ENCODE assay signal across 8 cellular contexts in the genomic region with DNA sequence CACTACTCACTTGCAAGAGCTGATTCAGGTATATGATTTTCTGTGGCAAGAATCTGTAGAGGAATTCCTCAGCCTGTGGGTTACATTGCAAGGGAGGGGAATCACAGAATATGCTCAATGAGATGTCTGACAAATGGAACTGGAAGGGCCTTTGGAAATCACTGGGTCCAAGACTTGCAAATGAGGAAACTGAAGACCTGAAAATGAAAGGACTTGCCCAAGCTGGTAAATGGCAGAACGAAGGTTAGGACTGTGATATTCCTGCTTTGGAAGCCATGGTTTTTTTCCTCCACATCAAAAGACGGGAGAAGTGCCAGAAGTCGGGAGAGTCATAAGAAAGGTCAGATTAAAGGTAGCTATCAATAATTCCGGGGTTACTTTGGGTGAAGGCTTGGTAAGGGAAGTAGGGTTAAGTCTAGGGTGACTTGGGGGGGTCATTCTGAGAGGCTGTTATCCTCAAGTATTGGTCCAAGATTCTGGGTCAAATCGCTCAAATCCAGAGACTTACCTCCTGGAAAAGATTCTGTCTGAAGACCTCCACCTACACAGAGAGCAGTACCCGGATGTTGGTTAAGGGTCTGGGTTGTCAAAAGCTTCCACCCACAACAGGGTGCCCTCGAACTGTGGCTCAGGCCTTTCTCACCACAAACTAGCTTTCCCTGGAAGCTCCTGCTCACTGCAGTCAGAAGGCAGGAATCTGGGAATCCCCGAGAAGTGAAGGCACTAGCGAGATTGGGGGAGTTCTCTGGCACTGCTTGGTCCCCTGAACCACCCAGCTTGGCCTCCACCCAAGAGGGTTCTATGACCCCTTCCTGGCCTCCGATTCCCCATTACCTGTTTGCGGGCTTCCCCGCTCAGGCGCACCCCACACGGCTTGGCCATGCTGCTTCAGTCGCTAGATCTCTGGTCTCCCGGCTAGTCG. TPM values are rescaled to one million over a fixed set of nuclear protein-coding genes. Genes with fewer than 3 reads are reported as not detected.
A peak's percentile ranks its signal among the peaks of the same experiment; 100 is the strongest.
DNase-seq lines count a peak whose midpoint lies in the region; ATAC-seq and TF ChIP-seq lines count a peak whose summit lies in the region.

A gene with protein sequence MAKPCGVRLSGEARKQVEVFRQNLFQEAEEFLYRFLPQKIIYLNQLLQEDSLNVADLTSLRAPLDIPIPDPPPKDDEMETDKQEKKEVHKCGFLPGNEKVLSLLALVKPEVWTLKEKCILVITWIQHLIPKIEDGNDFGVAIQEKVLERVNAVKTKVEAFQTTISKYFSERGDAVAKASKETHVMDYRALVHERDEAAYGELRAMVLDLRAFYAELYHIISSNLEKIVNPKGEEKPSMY (minus strand): TSS at position 911 of the 922 bp plus-strand sequence. CDS start 29 bp downstream, at position 882.

- H3K27me3 Mint-ChIP-seq in activated CD4-positive, alpha-beta T cell treated with anti-CD3 and anti-CD28 coated beads, Interleukin-2, amount 10 ng/mL, durations not matched to agents 24 days and 14 days = no peaks in the 10 kb centered on the region
- H3K27me3 Mint-ChIP-seq in natural killer cell (ENCODE audit: low read depth in 2 of 2) = no peaks in the 10 kb centered on the region

- peaks cover 68% of the 10 kb centered on the region for H3K36me3 Mint-ChIP-seq in activated CD4-positive, alpha-beta T cell treated with anti-CD3 and anti-CD28 coated beads, Interleukin-2, amount 10 ng/mL, durations not matched to agents 24 days and 14 days (ENCODE audit: low read depth)
- peaks cover 7% of the 10 kb centered on the region for H3K36me3 Mint-ChIP-seq in natural killer cell

- H3K27ac ChIP-seq in SJCRH30 (peak within 1 kb of the TSS; percentile 62), esophagus (ENCODE audit: low read depth in 2 of 2, low read length in 1 of 2) (peak within 1 kb of the TSS; percentile 92 to 97)

- 5% methylated on average over 17 of the region's 17 CpGs for WGBS in esophagus, 2 donors

- H3K27me3 ChIP-seq in SJCRH30 (no peaks in the 10 kb centered on the region), esophagus (ENCODE audit: control insufficient read depth in 1 of 2, insufficient read depth in 2 of 2, low read length in 2 of 2) (no peaks in the 10 kb centered on the region)

- H3K4me3 Mint-ChIP-seq in activated CD4-positive, alpha-beta T cell treated with anti-CD3 and anti-CD28 coated beads, Interleukin-2, amount 10 ng/mL, durations not matched to agents 24 days and 14 days = peak within 1 kb of the TSS; percentile 97
- peak within 1 kb of the TSS; percentile 97 for H3K4me3 Mint-ChIP-seq in natural killer cell

- H3K27ac Mint-ChIP-seq in activated CD4-positive, alpha-beta T cell treated with anti-CD3 and anti-CD28 coated beads, Interleukin-2, amount 10 ng/mL, durations not matched to agents 24 days and 14 days = peak within 1 kb of the TSS; percentile 99
- peak within 1 kb of the TSS; percentile 94 for H3K27ac Mint-ChIP-seq in natural killer cell

- intact Hi-C loops in activated CD4-positive, alpha-beta T cell treated with anti-CD3 and anti-CD28 coated beads, Interleukin-2, amount 10 ng/mL, durations not matched to agents 24 days and 14 days (cut with micrococcal nuclease) = loop anchor here (1.0 to 2.0 kb wide), 4 partner anchors 10 to 153 kb away; a partner anchor contains a TSS
- intact Hi-C loops in natural killer cell (cut with micrococcal nuclease) = loop anchor here (1.0 to 2.0 kb wide), 3 partner anchors 15 to 67 kb away; a partner anchor contains a TSS

- no peak for ATAC-seq in natural killer cell
- ATAC-seq in GM21717 (IDR thresholded peaks at IDR 0.05; ENCODE audit: unreplicated experiment) = no peak
- no peak for ATAC-seq in HG03457 (IDR thresholded peaks at IDR 0.05; ENCODE audit: unreplicated experiment)
- ATAC-seq in HG02623 (IDR thresholded peaks at IDR 0.05; ENCODE audit: unreplicated experiment) = no peak

- DNase-seq in activated CD4-positive, alpha-beta T cell treated with anti-CD3 and anti-CD28 coated beads, Interleukin-2, amount 10 ng/mL, durations not matched to agents 24 days and 14 days = peak; percentile 66
- no peak for DNase-seq in activated CD4-positive, alpha-beta T cell treated with anti-CD3 and anti-CD28 coated beads, Interleukin-2, amount 50 U/mL, for 48 hours
- DNase-seq in SJCRH30 (no peak), natural killer cell (no peak)

- no peak for TF ChIP-seq CTCF in natural killer cell (IDR thresholded peaks at IDR 0.05)

- peaks cover 62% of the 10 kb centered on the region for H3K4me1 Mint-ChIP-seq in activated CD4-positive, alpha-beta T cell treated with anti-CD3 and anti-CD28 coated beads, Interleukin-2, amount 10 ng/mL, durations not matched to agents 24 days and 14 days
- H3K4me1 Mint-ChIP-seq in natural killer cell = peaks cover 58 to 82% of the 10 kb centered on the region in 2 donors

- H3K9me3 ChIP-seq in SJCRH30 (replicated peaks) (no peaks in the 10 kb centered on the region), esophagus (ENCODE audit: control insufficient read depth in 2 of 2, insufficient read depth in 1 of 2, low read depth in 1 of 2, low read length in 1 of 2) (no peaks in the 10 kb centered on the region)

- peaks cover 16% of the 10 kb centered on the region for H3K36me3 ChIP-seq in SJCRH30
- H3K36me3 ChIP-seq in esophagus (ENCODE audit: control insufficient read depth in 2 of 2, insufficient read depth in 2 of 2, low read length in 1 of 2) = peaks cover 0 to 19% of the 10 kb centered on the region in 2 donors

- H3K4me3 ChIP-seq in SJCRH30 (peak within 1 kb of the TSS; percentile 87), esophagus (ENCODE audit: low read depth in 1 of 2, low read length in 2 of 2) (peak within 1 kb of the TSS; percentile 87 to 93)

- H3K4me1 ChIP-seq in SJCRH30 (peaks cover 3% of the 10 kb centered on the region; the same call in 1 of the 2 replicates), esophagus (ENCODE audit: control insufficient read depth in 2 of 2, insufficient read depth in 2 of 2, low read length in 1 of 2) (peaks cover 0 to 14% of the 10 kb centered on the region in 2 donors)

- no peaks in the 10 kb centered on the region for H3K9me3 Mint-ChIP-seq in activated CD4-positive, alpha-beta T cell treated with anti-CD3 and anti-CD28 coated beads, Interleukin-2, amount 10 ng/mL, durations not matched to agents 24 days and 14 days
- H3K9me3 Mint-ChIP-seq in natural killer cell = no peaks in the 10 kb centered on the region

RNA-seq across cellular contexts. Expression of the gene that starts here (rescaled TPM):
- 565 and 584 TPM in 2 replicates for total RNA-seq in activated CD4-positive, alpha-beta T cell treated with anti-CD3 and anti-CD28 coated beads, Interleukin-2, amount 10 ng/mL, durations not matched to agents 24 days and 14 days
- total RNA-seq in SJCRH30 (2014; rRNA removed; shearing (Covaris generic)) = 237 and 253 TPM in 2 replicates
- 100 to 1,000 TPM; 143 to 233 TPM for polyA plus RNA-seq in esophagus
- 100 to 1,000 TPM; 193 to 237 (median 234) TPM for total RNA-seq in natural killer cell
